ENCODE assay signal across 36 cellular contexts in genomic region chrX:107348990-107349389, GRCh38.
"Had no signal": no experiment of that assay in that cellular context is flagged by ENCODE, and none has a peak within 500 bp of the region (broad histone marks: within the 10 kb centered on the region; RNA-seq: fewer than 3 reads in every experiment).

No MANE protein-coding gene starts in this region.

- H3K36me3 ChIP-seq: MG63 had no signal

- H3K9me3 ChIP-seq: MG63 had no signal

- H3K4me3 ChIP-seq: MG63 had no signal

- H3K27me3 ChIP-seq: MG63 had no signal

- DNase-seq: Karpas-422, Kasumi-1, MG63, MM.1S, MV-4-11, NCI-H1048, NCI-H1092, NCI-H1092 treated with DMSO at 0.1 percent for 48 hours, NCI-H1105, NCI-H1105 treated with DMSO at 0.1 percent for 48 hours, NCI-H1417, NCI-H1417 treated with DMSO at 0.1 percent for 48 hours, NCI-H1436, NCI-H1436 treated with DMSO at 0.1 percent for 48 hours, NCI-H146, NCI-H1694 treated with DMSO at 0.1 percent for 48 hours, NCI-H187, NCI-H187 treated with DMSO at 0.1 percent for 48 hours, NCI-H1930, NCI-H2029, NCI-H2029 treated with DMSO at 0.1 percent for 48 hours, NCI-H2081, NCI-H2081 treated with DMSO at 0.1 percent for 48 hours, NCI-H2107, NCI-H2171, NCI-H2171 treated with DMSO at 0.1 percent for 48 hours, NCI-H2227 treated with DMSO at 0.1 percent for 48 hours, NCI-H226, NCI-H345, NCI-H446, NCI-H446 treated with DMSO at 0.1 percent for 48 hours, NCI-H510A, NCI-H510A treated with DMSO at 0.1 percent for 48 hours, NCI-H524, NCI-H524 treated with DMSO at 0.1 percent for 48 hours, NCI-H526 had no signal
